25 cellular contexts compared by ENCODE assay signal in the genomic region with DNA sequence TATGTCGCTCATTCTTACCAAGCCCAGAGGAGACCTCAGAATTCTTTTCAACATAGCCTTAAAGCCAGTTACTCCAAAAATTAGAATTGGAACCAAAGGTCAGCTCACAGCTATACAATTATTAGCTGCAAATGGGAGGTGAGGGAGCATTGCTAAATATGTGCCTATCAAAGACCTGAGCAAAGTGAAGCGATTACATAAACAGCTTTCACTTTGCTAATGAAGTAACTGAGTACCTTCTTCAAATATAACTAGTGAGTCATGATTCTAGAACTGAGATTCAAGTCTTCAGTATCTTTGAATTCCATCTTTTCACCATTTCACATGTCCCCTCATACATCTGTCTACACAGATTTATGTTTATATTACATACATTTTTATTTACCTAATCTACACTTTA.
"Had no signal": no experiment of that assay in that cellular context is flagged by ENCODE, and none has a peak within 500 bp of the region (broad histone marks: within the 10 kb centered on the region; RNA-seq: fewer than 3 reads in every experiment).

No MANE protein-coding gene starts in this region.

- H3K9me3 ChIP-seq: Peyer's patch had no signal

- H3K36me3 ChIP-seq: Peyer's patch had no signal

- DNase-seq: activated B cell treated with CpG ODN at 0.5 μM for 24 hours; activated CD4-positive, alpha-beta T cell treated with anti-CD3 and anti-CD28 coated beads for 1 hour; activated CD4-positive, alpha-beta T cell treated with anti-CD3 and anti-CD28 coated beads, Interleukin-2, amount 10 ng/mL, durations not matched to agents 24 days and 14 days; activated CD4-positive, alpha-beta T cell treated with anti-CD3 and anti-CD28 coated beads, Interleukin-2, amount 50 U/mL, for 48 hours; activated gamma-delta T cell; activated naive CD4-positive, alpha-beta T cell treated with anti-CD3 and anti-CD28 coated beads for 36 hours; activated T-cell treated with anti-CD3 and anti-CD28 coated beads, Interleukin-2, amount 50 U/mL, for 48 hours; amygdala; Karpas-422; MM.1S; NCI-H1105; NCI-H1436 treated with DMSO at 0.1 percent for 48 hours; NCI-H187; NCI-H2081; NCI-H524 treated with DMSO at 0.1 percent for 48 hours; NCI-H774; Peyer's patch; Right ventricle myocardium superior; T-helper 17 cell; T1000 had no signal

- H3K27me3 ChIP-seq: Peyer's patch had no signal

- FAIRE-seq: astrocyte, K562, TTC549 had no signal

- H3K27ac ChIP-seq: Peyer's patch, RWPE1 had no signal

- ATAC-seq: activated T-helper 17 cell treated with anti-CD3 and anti-CD28 coated beads, Interleukin-2, amount 50 U/mL, for 72 hours; K562; T-helper 17 cell had no signal

- H3K4me3 ChIP-seq: K562, Peyer's patch had no signal
